20 cellular contexts compared by ENCODE assay signal in the genomic region with DNA sequence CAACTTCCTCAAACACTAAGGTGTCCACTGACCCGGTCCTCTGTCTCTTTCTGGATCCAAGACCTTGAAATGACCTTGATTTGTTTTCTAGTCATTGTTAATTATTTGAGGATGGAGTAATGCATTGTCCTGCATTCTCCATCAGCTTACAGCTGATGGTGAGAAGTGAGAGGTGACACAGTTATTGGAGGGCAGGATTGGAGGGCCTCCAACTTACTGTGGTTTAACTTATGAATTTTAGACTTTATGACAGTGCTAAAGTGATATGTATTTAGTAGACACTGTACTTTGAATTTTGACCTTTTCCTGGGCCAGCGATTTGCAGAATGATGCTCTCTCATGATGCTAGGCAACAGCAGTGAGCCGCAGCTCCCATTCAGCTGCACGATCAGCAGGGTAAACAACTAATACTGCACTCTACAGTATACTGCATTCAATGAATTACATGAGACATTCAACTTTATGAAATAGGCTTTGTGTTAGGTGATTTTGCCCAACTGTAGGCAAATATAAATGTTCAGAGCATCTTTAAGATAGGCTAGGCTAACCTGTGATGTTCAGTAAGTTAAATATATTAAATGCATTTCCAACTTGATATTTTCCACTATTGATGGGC.
"Had no signal": no experiment of that assay in that cellular context is flagged by ENCODE, and none has a peak within 500 bp of the region (broad histone marks: within the 10 kb centered on the region; RNA-seq: fewer than 3 reads in every experiment).

No MANE protein-coding gene starts in this region.

- H3K27ac ChIP-seq: left lung, psoas muscle, right lobe of liver, skin epidermis, stomach, thoracic aorta, vagina had no signal

- DNase-seq: activated CD8-positive, alpha-beta memory T cell treated with anti-CD3 and anti-CD28 coated beads for 24 hours; activated CD8-positive, alpha-beta memory T cell treated with anti-CD3 and anti-CD28 coated beads, Interleukin-2, amount 50 U/mL, for 4 hours; activated naive CD4-positive, alpha-beta T cell treated with Interleukin-2 at 50 U/mL for 16 hours; activated naive CD8-positive, alpha-beta T cell treated with anti-CD3 and anti-CD28 coated beads, Interleukin-2, amount 10 ng/mL, durations not matched to agents 7 days and 5 days; activated T-cell treated with anti-CD3 and anti-CD28 coated beads, Interleukin-2, amount 50 U/mL, for 4 hours; amniotic stem cell; cerebellar nuclear complex; cortex of kidney; left lung; natural killer cell; psoas muscle; right lobe of liver; stimulated activated CD4-positive, alpha-beta T cell treated with anti-CD3 and anti-CD28 coated beads, Interleukin-15, amount 100 ng/mL, for 24 hours; stomach; T-helper 9 cell had no signal

- FAIRE-seq: bronchial epithelial cell had no signal

- H3K4me1 ChIP-seq: left lung, psoas muscle, right lobe of liver, stomach, vagina had no signal

- H3K36me3 ChIP-seq: left lung, right lobe of liver, stomach, thoracic aorta, vagina had no signal

- H3K4me3 ChIP-seq: left lung, lung, psoas muscle, right lobe of liver, skin epidermis, stomach, thoracic aorta, vagina had no signal

- H3K9me3 ChIP-seq: left lung, psoas muscle, right lobe of liver, stomach, thoracic aorta, vagina had no signal

- H3K27me3 ChIP-seq: left lung, right lobe of liver, stomach, vagina had no signal
